ENCODE assay signal across 25 cellular contexts in the genomic region with DNA sequence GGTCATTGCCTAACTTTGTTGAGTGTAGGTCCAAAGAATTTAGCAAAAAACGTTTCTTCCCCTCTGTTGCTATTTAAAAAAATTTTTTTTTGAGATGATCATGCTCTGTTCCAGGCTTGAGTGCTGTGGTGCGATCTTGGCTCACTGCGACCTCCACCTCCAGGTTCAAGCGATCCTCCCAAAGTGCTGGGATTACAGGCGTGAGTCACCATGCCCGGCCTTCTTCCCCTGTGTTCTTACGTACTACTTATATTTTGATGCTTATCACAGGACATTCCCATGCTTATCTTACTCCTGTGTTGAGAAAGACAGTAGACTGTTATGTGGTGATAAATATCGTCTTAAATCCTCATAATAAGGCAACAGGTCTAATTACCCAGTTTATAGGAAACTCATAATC. TPM values are rescaled to one million over a fixed set of nuclear protein-coding genes. Genes with fewer than 3 reads are reported as not detected.
DNase-seq lines count a peak whose midpoint lies in the region; ATAC-seq and TF ChIP-seq lines count a peak whose summit lies in the region.
"Had no signal": no experiment of that assay in that cellular context is flagged by ENCODE, and none has a peak within 500 bp of the region (broad histone marks: within the 10 kb centered on the region; RNA-seq: fewer than 3 reads in every experiment).

No MANE protein-coding gene starts in this region.

- H3F3A ChIP-seq in GM23338 (replicated peaks; ENCODE audit: low read depth) = no peaks in the 10 kb centered on the region; the same call in 1 of the 2 replicates

- H3K4me1 Mint-ChIP-seq in GM23338 = peaks cover 18% of the 10 kb centered on the region
- peaks cover 8% of the 10 kb centered on the region for H3K4me1 Mint-ChIP-seq in nephron

- POLR2A ChIA-PET in AG04450 (lab: Yijun Ruan, JAX) = no interaction called here

- peaks cover 54% of the 10 kb centered on the region for H3K79me2 ChIP-seq in GM23338 (replicated peaks; ENCODE audit: insufficient read depth)
- H3K79me2 ChIP-seq: parathyroid adenoma had no signal

- H4K20me1 ChIP-seq in GM23338 (replicated peaks; ENCODE audit: insufficient read depth) = 0 out of 2 replicates have a peak, but pooled peaks cover 2% of the 10 kb centered on the region

- no peak overlapping the region for H3K27ac ChIP-seq in AG04450 (ENCODE audit: low read depth, low read length)
- no peak overlapping the region for H3K27ac ChIP-seq in GM23338 (ENCODE audit: low read depth)
- H3K27ac ChIP-seq in brain microvascular endothelial cell = no peak overlapping the region
- H3K27ac ChIP-seq: colonic mucosa, parathyroid adenoma, suprapubic skin, vagina had no signal

- CTCF ChIA-PET in AG04450 (lab: Charles Lee) = interaction anchor here (1.1 kb wide), 1 partner anchor 46 kb away, joined by 3 read pairs; no protein-coding TSS in a partner anchor

- peaks cover 3% of the 10 kb centered on the region for H3K27me3 ChIP-seq in AG04450 (ENCODE audit: control insufficient read depth, insufficient read depth, low read length)
- peaks cover 6% of the 10 kb centered on the region for H3K27me3 ChIP-seq in GM23338 (ENCODE audit: insufficient read depth)
- H3K27me3 ChIP-seq in brain microvascular endothelial cell (replicated peaks) = no peaks in the 10 kb centered on the region
- H3K27me3 ChIP-seq: colonic mucosa, suprapubic skin, vagina had no signal

- peaks cover 26% of the 10 kb centered on the region for H3K4me1 ChIP-seq in GM23338 (ENCODE audit: insufficient read depth)
- H3K4me1 ChIP-seq: colonic mucosa had no signal

- no peaks in the 10 kb centered on the region; the same call in 2 of the 3 replicates for H3K9me3 Mint-ChIP-seq in GM23338
- no peaks in the 10 kb centered on the region for H3K9me3 Mint-ChIP-seq in nephron
- H3K9me3 Mint-ChIP-seq: activated naive CD8-positive, alpha-beta T cell treated with anti-CD3 and anti-CD28 coated beads for 36 hours; activated T-helper 2 cell treated with anti-CD3 and anti-CD28 coated beads, Interferon-gamma antibody, Interleukin-2, Interleukin-4, amounts not matched to agents 10 μg/mL and 5 μg/mL and 100 μg/mL, durations not matched to agents 14 hours and 24 hours and 36 hours; CD4-positive, alpha-beta memory T cell had no signal

- no peak overlapping the region for H2AFZ ChIP-seq in GM23338
- H2AFZ ChIP-seq: parathyroid adenoma had no signal

- H3K27ac Mint-ChIP-seq in GM23338 = peak overlapping the region; percentile 51; the same call in 1 of the 2 replicates
- no peak overlapping the region for H3K27ac Mint-ChIP-seq in nephron
- H3K27ac Mint-ChIP-seq: activated CD8-positive, alpha-beta memory T cell treated with anti-CD3 and anti-CD28 coated beads, Interleukin-2, amount 10 ng/mL, durations not matched to agents 7 days and 5 days; activated naive CD8-positive, alpha-beta T cell treated with anti-CD3 and anti-CD28 coated beads for 36 hours; activated T-helper 2 cell treated with anti-CD3 and anti-CD28 coated beads, Interferon-gamma antibody, Interleukin-2, Interleukin-4, amounts not matched to agents 10 μg/mL and 5 μg/mL and 100 μg/mL, durations not matched to agents 14 hours and 24 hours and 36 hours had no signal

- ATAC-seq in GM23338 (no peak), HG02610 (IDR thresholded peaks at IDR 0.05; ENCODE audit: unreplicated experiment) (no peak), HG03469 (IDR thresholded peaks at IDR 0.05; ENCODE audit: unreplicated experiment) (no peak)
- ATAC-seq: activated CD8-positive, alpha-beta memory T cell treated with anti-CD3 and anti-CD28 coated beads, Interleukin-2, amount 10 ng/mL, durations not matched to agents 7 days and 5 days; sciatic nerve had no signal

- no peaks in the 10 kb centered on the region for H3K9me2 ChIP-seq in GM23338 (ENCODE audit: insufficient read depth)

- DNase-seq in AG04450 (ENCODE audit: low read depth, low spot score) = peak; percentile 3
- no peak for DNase-seq in GM23338 (ENCODE audit: low spot score)
- peak; percentile 68 for DNase-seq in brain microvascular endothelial cell
- DNase-seq in NCI-H1092 (lab: John Stamatoyannopoulos, UW) = no peak
- no peak for DNase-seq in DMS153 (lab: John Stamatoyannopoulos, UW)
- DNase-seq: activated CD4-positive, alpha-beta T cell treated with anti-CD3 and anti-CD28 coated beads for 4 hours; activated CD8-positive, alpha-beta memory T cell treated with anti-CD3 and anti-CD28 coated beads, Interleukin-2, amount 10 ng/mL, durations not matched to agents 7 days and 5 days; activated naive CD8-positive, alpha-beta T cell treated with anti-CD3 and anti-CD28 coated beads for 36 hours; CD4-positive, alpha-beta memory T cell; colonic mucosa; DMS79; H7; hypothalamus; NCI-H1417; NCI-H2107; NCI-H526 treated with DMSO at 0.1 percent for 48 hours had no signal

- TF ChIP-seq CTCF in AG04450 (IDR thresholded peaks at IDR 0.05; ENCODE audit: low read depth, low read length) = no peak
- no peak for TF ChIP-seq CTCF in GM23338 (conservative IDR thresholded peaks at IDR 0.05; ENCODE audit: low read depth in 2 of 2)
- no peak for TF ChIP-seq CTCF in brain microvascular endothelial cell (IDR thresholded peaks at IDR 0.05; ENCODE audit: low read depth, low read length, missing control alignments)
- TF ChIP-seq CTCF in nephron (IDR thresholded peaks at IDR 0.05; ENCODE audit: unreplicated experiment in 3 of 3) = no peak

- H3K4me3 Mint-ChIP-seq in GM23338 = no peak overlapping the region
- H3K4me3 Mint-ChIP-seq in nephron = peak overlapping the region; percentile 29 to 69 (median 59)
- H3K4me3 Mint-ChIP-seq: activated CD8-positive, alpha-beta memory T cell treated with anti-CD3 and anti-CD28 coated beads, Interleukin-2, amount 10 ng/mL, durations not matched to agents 7 days and 5 days; activated naive CD8-positive, alpha-beta T cell treated with anti-CD3 and anti-CD28 coated beads for 36 hours had no signal

- H3K36me3 Mint-ChIP-seq in GM23338 (ENCODE audit: low read depth) (peaks cover 3% of the 10 kb centered on the region; the same call in 1 of the 3 replicates), nephron (ENCODE audit: low read depth) (no peaks in the 10 kb centered on the region)

- H3K4me2 ChIP-seq in GM23338 = no peak overlapping the region

- H3K9me3 ChIP-seq in AG04450 (ENCODE audit: control insufficient read depth, insufficient read depth, low read length) = no peaks in the 10 kb centered on the region; the same call in 1 of the 2 replicates
- H3K9me3 ChIP-seq: colonic mucosa, suprapubic skin, vagina had no signal

- H3K4me3 ChIP-seq in AG04450 (ENCODE audit: low read depth, low read length) (no peak overlapping the region), GM23338 (no peak overlapping the region), brain microvascular endothelial cell (ENCODE audit: low read depth, low read length) (no peak overlapping the region)
- H3K4me3 ChIP-seq: colonic mucosa, lung, suprapubic skin, vagina had no signal

- in situ Hi-C loops in brain microvascular endothelial cell (cut with HindIII; ENCODE audit: low pct_ligation_motif_present, low sequenced_read_pairs) = no loop called here

- H3K36me3 ChIP-seq in GM23338 (ENCODE audit: insufficient read depth) = peaks cover 4% of the 10 kb centered on the region
- no peaks in the 10 kb centered on the region for H3K36me3 ChIP-seq in brain microvascular endothelial cell (replicated peaks)
- H3K36me3 ChIP-seq: colonic mucosa, suprapubic skin, vagina had no signal

- H3K27me3 Mint-ChIP-seq in GM23338 (ENCODE audit: insufficient read depth, low read depth, poor library complexity) = peaks cover 18% of the 10 kb centered on the region
- H3K27me3 Mint-ChIP-seq in nephron (ENCODE audit: low read depth) = peaks cover 32% of the 10 kb centered on the region
- H3K27me3 Mint-ChIP-seq: activated naive CD8-positive, alpha-beta T cell treated with anti-CD3 and anti-CD28 coated beads for 36 hours; CD4-positive, alpha-beta memory T cell had no signal

TF ChIP-seq in GM23338, 12 proteins besides CTCF, POLR2A, EP300 and RAD21 (continues in another document):
- TF ChIP-seq JUNB (IDR thresholded peaks at IDR 0.05; ENCODE audit: unreplicated experiment) (no peak), CREB1 (CRISPR knock-in tag; IDR thresholded peaks at IDR 0.05; ENCODE audit: low read depth) (no peak), EZH2 (IDR thresholded peaks at IDR 0.05; ENCODE audit: low read depth, unreplicated experiment) (no peak), NANOG (IDR thresholded peaks at IDR 0.05; ENCODE audit: borderline replicate concordance) (no peak), EZH2phosphoT487 (IDR thresholded peaks at IDR 0.05; ENCODE audit: unreplicated experiment) (no peak), ZNF331 (CRISPR knock-in tag; IDR thresholded peaks at IDR 0.05; ENCODE audit: low read depth) (no peak), ZNF114 (CRISPR knock-in tag; IDR thresholded peaks at IDR 0.05) (no peak), POLR2AphosphoS5 (IDR thresholded peaks at IDR 0.05; ENCODE audit: low read depth) (no peak)
- TF ChIP-seq, protein P1, sequence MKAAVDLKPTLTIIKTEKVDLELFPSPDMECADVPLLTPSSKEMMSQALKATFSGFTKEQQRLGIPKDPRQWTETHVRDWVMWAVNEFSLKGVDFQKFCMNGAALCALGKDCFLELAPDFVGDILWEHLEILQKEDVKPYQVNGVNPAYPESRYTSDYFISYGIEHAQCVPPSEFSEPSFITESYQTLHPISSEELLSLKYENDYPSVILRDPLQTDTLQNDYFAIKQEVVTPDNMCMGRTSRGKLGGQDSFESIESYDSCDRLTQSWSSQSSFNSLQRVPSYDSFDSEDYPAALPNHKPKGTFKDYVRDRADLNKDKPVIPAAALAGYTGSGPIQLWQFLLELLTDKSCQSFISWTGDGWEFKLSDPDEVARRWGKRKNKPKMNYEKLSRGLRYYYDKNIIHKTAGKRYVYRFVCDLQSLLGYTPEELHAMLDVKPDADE (IDR thresholded peaks at IDR 0.05) = no peak

RNA-seq across cellular contexts. Expression of a gene that starts 2.5 kb away (rescaled TPM):
- polyA plus RNA-seq in AG04450 (2011; rRNA removed) = 1.6 and 2.3 TPM in 2 replicates
- 5.1 and 8.1 TPM in 2 replicates for polyA minus RNA-seq in AG04450 (2011; rRNA and poly(A)+ RNA removed)
- total RNA-seq in GM23338 (2014; rRNA removed; shearing (Covaris generic)) = 11.6 and 14.6 TPM in 2 replicates
- 0.87 and 1.3 TPM in 2 replicates for polyA plus RNA-seq in GM23338 (2016; fragmentation: Nextera tagmentation; extraction: Ambion mirVana)

RNA-seq across cellular contexts. Expression of a gene that starts 31.3 kb away (rescaled TPM):
- polyA plus RNA-seq in AG04450 (2011; rRNA removed) (3,064 and 3,310 TPM in 2 replicates), GM23338 (2016; fragmentation: Nextera tagmentation; extraction: Ambion mirVana) (2,733 and 2,894 TPM in 2 replicates)
- polyA minus RNA-seq in AG04450 (2011; rRNA and poly(A)+ RNA removed) = 623 and 670 TPM in 2 replicates
- total RNA-seq in GM23338 (2014; rRNA removed; shearing (Covaris generic)) = 1,381 and 1,563 TPM in 2 replicates

Comparison
In these comparisons a context has a peak if more than half of its experiments do, and no peak if none do; other contexts are left out.
1. DNase-seq: peak in AG04450 (single experiment) and brain microvascular endothelial cell (single experiment); none in GM23338 (single experiment), NCI-H1092 (single experiment) and DMS153 (single experiment).